12 cellular contexts compared by ENCODE assay signal in genomic region chr9:83976372-83976771, GRCh38. TPM values are rescaled to one million over a fixed set of nuclear protein-coding genes. Genes with fewer than 3 reads are reported as not detected.
A peak's percentile ranks its signal among the peaks of the same experiment; 100 is the strongest.
DNase-seq lines count a peak whose midpoint lies in the region; ATAC-seq and TF ChIP-seq lines count a peak whose summit lies in the region.
"Had no signal": no experiment of that assay in that cellular context is flagged by ENCODE, and none has a peak within 500 bp of the region (broad histone marks: within the 10 kb centered on the region; RNA-seq: fewer than 3 reads in every experiment).

No MANE protein-coding gene starts in this region.

- TF ChIP-seq CTCF in foreskin keratinocyte (conservative IDR thresholded peaks at IDR 0.05) = no peak

- H2AK5ac ChIP-seq in mesenchymal stem cell (ENCODE audit: low read length, severe bottlenecking) = no peak overlapping the region

- no peak overlapping the region for H2BK12ac ChIP-seq in mesenchymal stem cell (ENCODE audit: low read length in 2 of 2)

- peak overlapping the region; percentile 99 for H3K9ac ChIP-seq in mesenchymal stem cell (ENCODE audit: low read length)

- H3K27ac Mint-ChIP-seq in CD4-positive, alpha-beta memory T cell = peak overlapping the region in 6 of 7 donors; percentile 18 to 100 (median 38)
- peak overlapping the region; percentile 2 for H3K27ac Mint-ChIP-seq in activated T-helper 1 cell treated with anti-CD3 and anti-CD28 coated beads, Interleukin-12 subunit alpha, Interleukin-12 subunit beta, Interleukin-2, Interleukin-4 antibody, amounts not matched to agents 30 ng/mL and 10 ng/mL and 1 ng/mL, durations not matched to agents 14 hours and 24 hours and 36 hours

- no peak overlapping the region for H3K18ac ChIP-seq in mesenchymal stem cell (ENCODE audit: low read depth in 1 of 2, low read length in 2 of 2)

- peak overlapping the region; percentile 98 for H3K4me3 ChIP-seq in ACC112 (ENCODE audit: low read depth, low read length)
- H3K4me3 ChIP-seq in CD4-positive, alpha-beta memory T cell (ENCODE audit: low read length in 2 of 2) = no peak overlapping the region
- no peak overlapping the region for H3K4me3 ChIP-seq in mesenchymal stem cell (ENCODE audit: insufficient read depth in 1 of 2, low read depth in 1 of 2, low read length in 2 of 2)

- no peak overlapping the region for H2BK15ac ChIP-seq in mesenchymal stem cell (ENCODE audit: low read depth, poor library complexity, severe bottlenecking)

- no peaks in the 10 kb centered on the region for H3K27me3 Mint-ChIP-seq in CD4-positive, alpha-beta memory T cell
- peaks cover 2% of the 10 kb centered on the region for H3K27me3 Mint-ChIP-seq in activated T-helper 1 cell treated with anti-CD3 and anti-CD28 coated beads, Interleukin-12 subunit alpha, Interleukin-12 subunit beta, Interleukin-2, Interleukin-4 antibody, amounts not matched to agents 30 ng/mL and 10 ng/mL and 1 ng/mL, durations not matched to agents 14 hours and 24 hours and 36 hours (ENCODE audit: insufficient read depth)
- H3K27me3 Mint-ChIP-seq: naive B cell had no signal

- H3K14ac ChIP-seq in mesenchymal stem cell (ENCODE audit: low read length in 2 of 2) = no peak overlapping the region

- no peak for ATAC-seq in foreskin keratinocyte
- ATAC-seq in HG02623 (IDR thresholded peaks at IDR 0.05; ENCODE audit: unreplicated experiment) = no peak
- ATAC-seq in GM21786 (IDR thresholded peaks at IDR 0.05; ENCODE audit: unreplicated experiment) = no peak

- POLR2A ChIA-PET in CD4-positive, alpha-beta memory T cell (lab: Charles Lee; ENCODE audit: partially characterized antibody) = interaction anchor here (0.7 to 1.5 kb wide), 2 partner anchors 10 to 19 kb away, joined by 3 to 6 read pairs; no protein-coding TSS in a partner anchor

- H2AFZ ChIP-seq in ACC112 (ENCODE audit: low read length, unreplicated experiment) (no peak overlapping the region), mesenchymal stem cell (ENCODE audit: low read depth, low read length) (no peak overlapping the region)

- peaks cover 35 to 91% (median 47%) of the 10 kb centered on the region in 4 donors for H3K4me1 Mint-ChIP-seq in CD4-positive, alpha-beta memory T cell
- H3K4me1 Mint-ChIP-seq in activated T-helper 1 cell treated with anti-CD3 and anti-CD28 coated beads, Interleukin-12 subunit alpha, Interleukin-12 subunit beta, Interleukin-2, Interleukin-4 antibody, amounts not matched to agents 30 ng/mL and 10 ng/mL and 1 ng/mL, durations not matched to agents 14 hours and 24 hours and 36 hours (ENCODE audit: low read depth) = peaks cover 56% of the 10 kb centered on the region

- H3K4ac ChIP-seq in mesenchymal stem cell (ENCODE audit: low read depth in 1 of 2, low read length in 2 of 2) = no peak overlapping the region

- H3K27ac ChIP-seq in ACC112 (ENCODE audit: low read depth, low read length) (0 out of 2 replicates have a peak overlapping the region, but pooled peaks have one; percentile 29), mesenchymal stem cell (ENCODE audit: low read length, poor library complexity, severe bottlenecking) (no peak overlapping the region), foreskin keratinocyte (no peak overlapping the region)
- H3K27ac ChIP-seq in CD4-positive, alpha-beta memory T cell (ENCODE audit: low read depth, low read length) = no peak overlapping the region

- peaks cover 93% of the 10 kb centered on the region for H3K79me2 ChIP-seq in ACC112 (ENCODE audit: control insufficient read depth, insufficient read depth, low read length, unreplicated experiment)

- peaks cover 50% of the 10 kb centered on the region for H3K4me1 ChIP-seq in ACC112 (ENCODE audit: control insufficient read depth, insufficient read depth, low read length, unreplicated experiment)
- H3K4me1 ChIP-seq in CD4-positive, alpha-beta memory T cell (ENCODE audit: insufficient read depth, low read length) = peaks cover 64% of the 10 kb centered on the region
- peaks cover under 1% of the 10 kb centered on the region for H3K4me1 ChIP-seq in mesenchymal stem cell (ENCODE audit: control insufficient read depth, insufficient read depth, low read depth, low read length)
- H3K4me1 ChIP-seq in foreskin keratinocyte = peaks cover 14% of the 10 kb centered on the region

- H4K8ac ChIP-seq in mesenchymal stem cell (ENCODE audit: low read length) = no peak overlapping the region

- H2BK120ac ChIP-seq in mesenchymal stem cell (ENCODE audit: low read depth, low read length) = no peak overlapping the region

- no peaks in the 10 kb centered on the region for H3K79me1 ChIP-seq in mesenchymal stem cell (replicated peaks; ENCODE audit: low read length, poor library complexity, severe bottlenecking)

- H3K36me3 ChIP-seq in ACC112 (ENCODE audit: insufficient read depth, low read length) (peaks cover 76% of the 10 kb centered on the region), mesenchymal stem cell (ENCODE audit: control insufficient read depth in 1 of 2, insufficient read depth in 2 of 2, low read depth in 1 of 2, low read length in 2 of 2) (peaks cover 11 to 68% of the 10 kb centered on the region in 2 experiments)
- H3K36me3 ChIP-seq in CD4-positive, alpha-beta memory T cell (ENCODE audit: insufficient read depth, low read length) = peaks cover 64% of the 10 kb centered on the region

- no peak overlapping the region for H3K23ac ChIP-seq in mesenchymal stem cell (ENCODE audit: low read length in 2 of 2)

- no peak overlapping the region for H3K4me2 ChIP-seq in mesenchymal stem cell (ENCODE audit: low read length, poor library complexity, severe bottlenecking)

- CTCF ChIA-PET in CD4-positive, alpha-beta memory T cell (lab: Charles Lee; ENCODE audit: partially characterized antibody) = interaction anchor here (1.1 to 1.5 kb wide), 2 partner anchors 16 to 355 kb away, joined by 3 to 4 read pairs; no protein-coding TSS in a partner anchor

- H4K91ac ChIP-seq in mesenchymal stem cell (ENCODE audit: low read length) = no peak overlapping the region

- peaks cover 0 to 5% (median 0%) of the 10 kb centered on the region in 8 donors for H3K9me3 Mint-ChIP-seq in CD4-positive, alpha-beta memory T cell
- no peaks in the 10 kb centered on the region for H3K9me3 Mint-ChIP-seq in activated T-helper 1 cell treated with anti-CD3 and anti-CD28 coated beads, Interleukin-12 subunit alpha, Interleukin-12 subunit beta, Interleukin-2, Interleukin-4 antibody, amounts not matched to agents 30 ng/mL and 10 ng/mL and 1 ng/mL, durations not matched to agents 14 hours and 24 hours and 36 hours

- H3K9me3 ChIP-seq in CD4-positive, alpha-beta memory T cell (ENCODE audit: control insufficient read depth in 1 of 2, low read length in 2 of 2) = no peaks in the 10 kb centered on the region
- H3K9me3 ChIP-seq in mesenchymal stem cell (ENCODE audit: control insufficient read depth, low read length) = no peaks in the 10 kb centered on the region

- 94% methylated on average over 1 of the region's 2 CpGs for WGBS in mesenchymal stem cell

- intact Hi-C loops in CD4-positive, alpha-beta memory T cell (cut with micrococcal nuclease) = no loop called here
- intact Hi-C loops in activated T-helper 1 cell treated with anti-CD3 and anti-CD28 coated beads, Interleukin-12 subunit alpha, Interleukin-12 subunit beta, Interleukin-2, Interleukin-4 antibody, amounts not matched to agents 30 ng/mL and 10 ng/mL and 1 ng/mL, durations not matched to agents 14 hours and 24 hours and 36 hours (cut with micrococcal nuclease) = loop anchor here (5.0 kb wide), 1 partner anchor 1831 kb away; no protein-coding TSS in a partner anchor

- no peak for DNase-seq in CD4-positive, alpha-beta memory T cell
- no peak for DNase-seq in activated T-helper 1 cell treated with anti-CD3 and anti-CD28 coated beads, Interleukin-12 subunit alpha, Interleukin-12 subunit beta, Interleukin-2, Interleukin-4 antibody, amounts not matched to agents 30 ng/mL and 10 ng/mL and 1 ng/mL, durations not matched to agents 14 hours and 24 hours and 36 hours (ENCODE audit: low spot score)
- DNase-seq in mesenchymal stem cell (no peak), foreskin keratinocyte (no peak), NCI-H82 (lab: John Stamatoyannopoulos, UW) (no peak)
- DNase-seq: amygdala, kidney glomerular epithelial cell, naive B cell, NCI-H2081 treated with DMSO at 0.1 percent for 48 hours had no signal

- peak overlapping the region in 5 of 8 donors; percentile 38 to 100 (median 99) for H3K4me3 Mint-ChIP-seq in CD4-positive, alpha-beta memory T cell
- peak overlapping the region; percentile 95 for H3K4me3 Mint-ChIP-seq in activated T-helper 1 cell treated with anti-CD3 and anti-CD28 coated beads, Interleukin-12 subunit alpha, Interleukin-12 subunit beta, Interleukin-2, Interleukin-4 antibody, amounts not matched to agents 30 ng/mL and 10 ng/mL and 1 ng/mL, durations not matched to agents 14 hours and 24 hours and 36 hours

- H2BK5ac ChIP-seq in mesenchymal stem cell (ENCODE audit: low read depth, low read length, poor library complexity, severe bottlenecking) = no peak overlapping the region

- H3K27me3 ChIP-seq in ACC112 (ENCODE audit: insufficient read depth, low read length) (no peaks in the 10 kb centered on the region), mesenchymal stem cell (ENCODE audit: control insufficient read depth in 1 of 2, insufficient read depth in 1 of 2, low read length in 2 of 2) (no peaks in the 10 kb centered on the region), foreskin keratinocyte (no peaks in the 10 kb centered on the region)
- H3K27me3 ChIP-seq in CD4-positive, alpha-beta memory T cell (ENCODE audit: insufficient read depth, low read length) = no peaks in the 10 kb centered on the region

- H3K36me3 Mint-ChIP-seq in CD4-positive, alpha-beta memory T cell = peaks cover 69 to 88% of the 10 kb centered on the region in 2 donors
- peaks cover 66% of the 10 kb centered on the region for H3K36me3 Mint-ChIP-seq in activated T-helper 1 cell treated with anti-CD3 and anti-CD28 coated beads, Interleukin-12 subunit alpha, Interleukin-12 subunit beta, Interleukin-2, Interleukin-4 antibody, amounts not matched to agents 30 ng/mL and 10 ng/mL and 1 ng/mL, durations not matched to agents 14 hours and 24 hours and 36 hours (ENCODE audit: low read depth)

RNA-seq across cellular contexts. Expression of gene HNRNPK, which starts 3.6 kb away (rescaled TPM):
- total RNA-seq in CD4-positive, alpha-beta memory T cell = 100 to 1,000 TPM; 539 to 562 TPM
- polyA plus RNA-seq in CD4-positive, alpha-beta memory T cell = 1,000 to 10,000 TPM in 1 of 2 donors, 100 to 1,000 TPM in 1; 898 to 1,109 TPM
- 861 and 865 TPM in 2 replicates for total RNA-seq in activated T-helper 1 cell treated with anti-CD3 and anti-CD28 coated beads, Interleukin-12 subunit alpha, Interleukin-12 subunit beta, Interleukin-2, Interleukin-4 antibody, amounts not matched to agents 30 ng/mL and 10 ng/mL and 1 ng/mL, durations not matched to agents 14 hours and 24 hours and 36 hours
- polyA plus RNA-seq in mesenchymal stem cell (2013, experiment 1 of 2) = 352 TPM
- 352 TPM for polyA plus RNA-seq in mesenchymal stem cell (2013, experiment 2 of 2)
- 519 and 525 TPM in 2 replicates for total RNA-seq in foreskin keratinocyte
- 334 and 399 TPM in 2 replicates for polyA plus RNA-seq in foreskin keratinocyte

RNA-seq across cellular contexts. Expression of gene RMI1, which starts 4.2 kb away (rescaled TPM):
- total RNA-seq in CD4-positive, alpha-beta memory T cell = 1 to 10 TPM; 6.7 to 7.3 TPM
- 1 to 10 TPM; 5.6 to 6.3 TPM for polyA plus RNA-seq in CD4-positive, alpha-beta memory T cell
- total RNA-seq in activated T-helper 1 cell treated with anti-CD3 and anti-CD28 coated beads, Interleukin-12 subunit alpha, Interleukin-12 subunit beta, Interleukin-2, Interleukin-4 antibody, amounts not matched to agents 30 ng/mL and 10 ng/mL and 1 ng/mL, durations not matched to agents 14 hours and 24 hours and 36 hours = 25.6 and 27.4 TPM in 2 replicates
- 4.1 TPM for polyA plus RNA-seq in mesenchymal stem cell (2013, experiment 1 of 2)
- 4.1 TPM for polyA plus RNA-seq in mesenchymal stem cell (2013, experiment 2 of 2)
- 14.4 and 16.4 TPM in 2 replicates for total RNA-seq in foreskin keratinocyte
- 4.0 and 5.7 TPM in 2 replicates for polyA plus RNA-seq in foreskin keratinocyte

RNA-seq across cellular contexts. Expression of gene KIF27, which starts 55.1 kb away (rescaled TPM):
- total RNA-seq in CD4-positive, alpha-beta memory T cell = 1 to 10 TPM; 4.7 to 5.2 TPM
- polyA plus RNA-seq in CD4-positive, alpha-beta memory T cell = 1 to 10 TPM; 1.5 to 2.1 TPM
- 2.9 TPM in 2 replicates for total RNA-seq in activated T-helper 1 cell treated with anti-CD3 and anti-CD28 coated beads, Interleukin-12 subunit alpha, Interleukin-12 subunit beta, Interleukin-2, Interleukin-4 antibody, amounts not matched to agents 30 ng/mL and 10 ng/mL and 1 ng/mL, durations not matched to agents 14 hours and 24 hours and 36 hours
- polyA plus RNA-seq in mesenchymal stem cell (2013, experiment 1 of 2) = 1.2 TPM
- 1.1 TPM for polyA plus RNA-seq in mesenchymal stem cell (2013, experiment 2 of 2)
- total RNA-seq in foreskin keratinocyte = 2.8 and 3.9 TPM in 2 replicates
- 0.26 and 0.77 TPM in 2 replicates for polyA plus RNA-seq in foreskin keratinocyte
